ENCODE assay signal across 27 cellular contexts in genomic region chr9:131296452-131296851, GRCh38. TPM values are rescaled to one million over a fixed set of nuclear protein-coding genes. Genes with fewer than 3 reads are reported as not detected.
"Had no signal": no experiment of that assay in that cellular context is flagged by ENCODE, and none has a peak within 500 bp of the region (broad histone marks: within the 10 kb centered on the region; RNA-seq: fewer than 3 reads in every experiment).

No MANE protein-coding gene starts in this region.

- H3K4me1 ChIP-seq: adrenal gland, colonic mucosa, prostate gland, right lobe of liver, suprapubic skin, tibial nerve had no signal

- ATAC-seq: activated T-helper 17 cell treated with anti-CD3 and anti-CD28 coated beads, Interleukin-2, amount 50 U/mL, for 72 hours; effector memory CD8-positive, alpha-beta T cell; gastroesophageal sphincter; left lobe of liver; natural killer cell; right lobe of liver; stimulated activated memory B cell treated with anti-CD40 and anti-IgM and Interleukin-4, amounts not matched to agents 10 μg/mL and 1 μg/mL and 100 μg/mL, for 72 hours had no signal

- H3K27me3 ChIP-seq: adrenal gland, colonic mucosa, dorsolateral prefrontal cortex, esophagus muscularis mucosa, gastroesophageal sphincter, right lobe of liver, stomach, suprapubic skin, tibial nerve had no signal

- H3K27ac ChIP-seq: adrenal gland, colonic mucosa, dorsolateral prefrontal cortex, esophagus muscularis mucosa, gastroesophageal sphincter, prostate gland, right lobe of liver, stomach, suprapubic skin, tibial nerve, VCaP had no signal

- DNase-seq: activated CD4-positive, alpha-beta T cell treated with anti-CD3 and anti-CD28 coated beads, Interleukin-2, amount 50 U/mL, for 4 hours; activated CD8-positive, alpha-beta memory T cell treated with anti-CD3 and anti-CD28 coated beads for 24 hours; activated CD8-positive, alpha-beta memory T cell treated with anti-CD3 and anti-CD28 coated beads, Interleukin-2, amount 50 U/mL, for 4 hours; activated naive CD4-positive, alpha-beta T cell; activated T-cell treated with anti-CD3 and anti-CD28 coated beads, Interleukin-2, amount 50 U/mL, for 24 hours; adrenal gland; colonic mucosa; dorsolateral prefrontal cortex; effector memory CD8-positive, alpha-beta T cell; kidney; natural killer cell; right lobe of liver; small intestine; stimulated activated CD4-positive, alpha-beta T cell treated with anti-CD3 and anti-CD28 coated beads, Interleukin-2, amount 100 ng/mL, for 24 hours; stomach had no signal

- H3K4me3 ChIP-seq: adrenal gland, colonic mucosa, dorsolateral prefrontal cortex, esophagus muscularis mucosa, gastroesophageal sphincter, prostate gland, right lobe of liver, stomach, suprapubic skin, tibial nerve had no signal

- H3K9me3 ChIP-seq: adrenal gland, colonic mucosa, esophagus muscularis mucosa, gastroesophageal sphincter, prostate gland, right lobe of liver, stomach, suprapubic skin, tibial nerve had no signal

- H3K36me3 ChIP-seq: adrenal gland, colonic mucosa, esophagus muscularis mucosa, prostate gland, right lobe of liver, stomach, suprapubic skin had no signal

- FAIRE-seq: astrocyte, endothelial cell of umbilical vein, kidney, small intestine had no signal

RNA-seq across cellular contexts. Expression of gene PLPP7, which starts 6.9 kb away (rescaled TPM):
- total RNA-seq: activated T-helper 17 cell treated with anti-CD3 and anti-CD28 coated beads, Interleukin-2, amount 50 U/mL, for 72 hours; T-helper 2 cell treated with Interferon-gamma antibody and Interleukin-4, amounts not matched to agents 100 ng/mL and 5 ng/mL, for 36 hours had no signal
